ENCODE assay signal across 1 cellular context in the genomic region with DNA sequence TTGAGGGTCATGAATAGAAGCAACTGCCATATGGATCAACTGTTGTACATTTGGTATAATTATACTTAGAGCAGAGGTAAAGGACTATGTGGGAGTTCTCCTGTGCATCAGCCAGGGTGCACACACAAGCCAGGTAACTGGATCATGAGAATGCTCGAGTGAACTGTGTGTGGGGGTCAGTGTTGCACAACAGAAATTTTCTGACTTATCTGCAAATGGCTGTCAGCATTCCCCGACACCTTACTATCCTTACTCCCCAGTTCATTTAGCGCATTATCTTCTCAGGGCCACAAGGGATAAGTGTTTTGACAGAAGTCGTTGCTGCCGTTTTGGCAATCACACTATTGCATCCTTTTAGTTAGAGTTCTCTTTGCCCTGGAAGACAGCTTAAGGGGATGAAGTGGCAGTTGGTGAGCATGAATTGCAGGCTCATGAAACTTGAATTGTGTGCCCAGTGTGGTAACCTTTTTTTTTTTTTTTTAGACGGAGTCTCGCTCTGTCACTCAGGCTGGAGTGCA.
A peak's percentile ranks its signal among the peaks of the same experiment; 100 is the strongest.
TF ChIP-seq lines count a peak whose summit lies in the region.

No MANE protein-coding gene starts in this region.

TF ChIP-seq in GM12878, 131 proteins besides CTCF, POLR2A, EP300 and RAD21:
- TF ChIP-seq YY1 (IDR thresholded peaks at IDR 0.05; ENCODE audit: low read depth, low read length) (0 out of 2 replicates have a peak, but pooled peaks have one; percentile 40), POLR2AphosphoS5 (IDR thresholded peaks at IDR 0.05; ENCODE audit: low read length) (0 out of 2 replicates have a peak, but pooled peaks have one; percentile 25)
- TF ChIP-seq, protein P1, sequence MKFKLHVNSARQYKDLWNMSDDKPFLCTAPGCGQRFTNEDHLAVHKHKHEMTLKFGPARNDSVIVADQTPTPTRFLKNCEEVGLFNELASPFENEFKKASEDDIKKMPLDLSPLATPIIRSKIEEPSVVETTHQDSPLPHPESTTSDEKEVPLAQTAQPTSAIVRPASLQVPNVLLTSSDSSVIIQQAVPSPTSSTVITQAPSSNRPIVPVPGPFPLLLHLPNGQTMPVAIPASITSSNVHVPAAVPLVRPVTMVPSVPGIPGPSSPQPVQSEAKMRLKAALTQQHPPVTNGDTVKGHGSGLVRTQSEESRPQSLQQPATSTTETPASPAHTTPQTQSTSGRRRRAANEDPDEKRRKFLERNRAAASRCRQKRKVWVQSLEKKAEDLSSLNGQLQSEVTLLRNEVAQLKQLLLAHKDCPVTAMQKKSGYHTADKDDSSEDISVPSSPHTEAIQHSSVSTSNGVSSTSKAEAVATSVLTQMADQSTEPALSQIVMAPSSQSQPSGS (IDR thresholded peaks at IDR 0.05; ENCODE audit: low read length), result no peak
- TF ChIP-seq, protein P2, sequence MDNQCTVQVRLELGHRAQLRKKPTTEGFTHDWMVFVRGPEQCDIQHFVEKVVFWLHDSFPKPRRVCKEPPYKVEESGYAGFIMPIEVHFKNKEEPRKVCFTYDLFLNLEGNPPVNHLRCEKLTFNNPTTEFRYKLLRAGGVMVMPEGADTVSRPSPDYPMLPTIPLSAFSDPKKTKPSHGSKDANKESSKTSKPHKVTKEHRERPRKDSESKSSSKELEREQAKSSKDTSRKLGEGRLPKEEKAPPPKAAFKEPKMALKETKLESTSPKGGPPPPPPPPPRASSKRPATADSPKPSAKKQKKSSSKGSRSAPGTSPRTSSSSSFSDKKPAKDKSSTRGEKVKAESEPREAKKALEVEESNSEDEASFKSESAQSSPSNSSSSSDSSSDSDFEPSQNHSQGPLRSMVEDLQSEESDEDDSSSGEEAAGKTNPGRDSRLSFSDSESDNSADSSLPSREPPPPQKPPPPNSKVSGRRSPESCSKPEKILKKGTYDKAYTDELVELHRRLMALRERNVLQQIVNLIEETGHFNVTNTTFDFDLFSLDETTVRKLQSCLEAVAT (IDR thresholded peaks at IDR 0.05), result 0 out of 2 replicates have a peak, but pooled peaks have one; percentile 23
- TF ChIP-seq, protein P3, sequence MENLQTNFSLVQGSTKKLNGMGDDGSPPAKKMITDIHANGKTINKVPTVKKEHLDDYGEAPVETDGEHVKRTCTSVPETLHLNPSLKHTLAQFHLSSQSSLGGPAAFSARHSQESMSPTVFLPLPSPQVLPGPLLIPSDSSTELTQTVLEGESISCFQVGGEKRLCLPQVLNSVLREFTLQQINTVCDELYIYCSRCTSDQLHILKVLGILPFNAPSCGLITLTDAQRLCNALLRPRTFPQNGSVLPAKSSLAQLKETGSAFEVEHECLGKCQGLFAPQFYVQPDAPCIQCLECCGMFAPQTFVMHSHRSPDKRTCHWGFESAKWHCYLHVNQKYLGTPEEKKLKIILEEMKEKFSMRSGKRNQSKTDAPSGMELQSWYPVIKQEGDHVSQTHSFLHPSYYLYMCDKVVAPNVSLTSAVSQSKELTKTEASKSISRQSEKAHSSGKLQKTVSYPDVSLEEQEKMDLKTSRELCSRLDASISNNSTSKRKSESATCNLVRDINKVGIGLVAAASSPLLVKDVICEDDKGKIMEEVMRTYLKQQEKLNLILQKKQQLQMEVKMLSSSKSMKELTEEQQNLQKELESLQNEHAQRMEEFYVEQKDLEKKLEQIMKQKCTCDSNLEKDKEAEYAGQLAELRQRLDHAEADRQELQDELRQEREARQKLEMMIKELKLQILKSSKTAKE (IDR thresholded peaks at IDR 0.05; ENCODE audit: low read depth, poor library complexity, severe bottlenecking), result no peak
TF ChIP-seq in GM12878: peak in this region for 3.
